In genomic region chr21:43602277-43603229, GRCh38 we compare ENCODE assay signal across 15 cellular contexts. TPM values are rescaled to one million over a fixed set of nuclear protein-coding genes. Genes with fewer than 3 reads are reported as not detected.
DNase-seq lines count a peak whose midpoint lies in the region; ATAC-seq and TF ChIP-seq lines count a peak whose summit lies in the region.
"Had no signal": no experiment of that assay in that cellular context is flagged by ENCODE, and none has a peak within 500 bp of the region (broad histone marks: within the 10 kb centered on the region; RNA-seq: fewer than 3 reads in every experiment).

No MANE protein-coding gene starts in this region.

- no peak overlapping the region for H3K9ac ChIP-seq in DND-41 (ENCODE audit: low read depth, low read length)
- no peak overlapping the region for H3K9ac ChIP-seq in endodermal cell (ENCODE audit: extremely low read depth, low read length, poor library complexity, severe bottlenecking)
- H3K9ac ChIP-seq in trophoblast cell (ENCODE audit: low read length) = no peak overlapping the region
- H3K9ac ChIP-seq: neural progenitor cell had no signal

- H3K9me3 ChIP-seq in DND-41 (ENCODE audit: insufficient read depth, low read length, severe bottlenecking) = no peaks in the 10 kb centered on the region
- no peaks in the 10 kb centered on the region for H3K9me3 ChIP-seq in KOPT-K1 (ENCODE audit: insufficient read depth, low read length, poor library complexity, severe bottlenecking)
- no peaks in the 10 kb centered on the region for H3K9me3 ChIP-seq in endodermal cell (ENCODE audit: control insufficient read depth, low read length)
- peaks cover 13% of the 10 kb centered on the region for H3K9me3 ChIP-seq in trophoblast cell (ENCODE audit: insufficient read depth, low read depth, low read length)
- H3K9me3 ChIP-seq in spleen = no peaks in the 10 kb centered on the region
- H3K9me3 ChIP-seq: BLaER1 treated with 17β-estradiol and CSF1 and Interleukin-3, amounts not matched to agents 10 nM and 100 nM; sigmoid colon had no signal

- no peaks in the 10 kb centered on the region for H3K36me3 ChIP-seq in DND-41 (ENCODE audit: insufficient read depth, low read length)
- H3K36me3 ChIP-seq in KOPT-K1 (ENCODE audit: insufficient read depth, low read length) = no peaks in the 10 kb centered on the region
- no peaks in the 10 kb centered on the region for H3K36me3 ChIP-seq in endodermal cell (ENCODE audit: control insufficient read depth, insufficient read depth, low read length)
- H3K36me3 ChIP-seq in trophoblast cell (ENCODE audit: control insufficient read depth in 1 of 2, insufficient read depth in 2 of 2, low read length in 2 of 2) = no peaks in the 10 kb centered on the region
- H3K36me3 ChIP-seq in spleen = no peaks in the 10 kb centered on the region
- H3K36me3 ChIP-seq: BLaER1 treated with 17β-estradiol and CSF1 and Interleukin-3, amounts not matched to agents 10 nM and 100 nM; neural progenitor cell; sigmoid colon had no signal

- 90 to 93% methylated on average over 10 to 13 of the region's 13 CpGs for WGBS in endodermal cell (ENCODE audit: insufficient coverage in 1 of 2, insufficient read length in 1 of 2), 2 experiments
- WGBS in trophoblast cell (ENCODE audit: extremely low coverage, insufficient coverage, insufficient read length) = no CpG with 5 or more reads among the region's 13 CpGs
- WGBS in spleen, 5 donors = 66 to 73% (median 69%) methylated on average over 13 of the region's 13 CpGs

- H4K20me1 ChIP-seq in DND-41 (ENCODE audit: insufficient read depth, low read length) = no peaks in the 10 kb centered on the region

- H3K14ac ChIP-seq in trophoblast cell (ENCODE audit: low read length) = peak overlapping the region; percentile 78

- peak overlapping the region; percentile 27 for H3K27ac Mint-ChIP-seq in endodermal cell
- H3K27ac Mint-ChIP-seq: activated CD8-positive, alpha-beta memory T cell treated with anti-CD3 and anti-CD28 coated beads, Interleukin-2, amount 10 ng/mL, durations not matched to agents 7 days and 5 days; neural progenitor cell; stimulated activated naive B cell treated with anti-CD40 and anti-IgM and Interleukin-4, amounts not matched to agents 10 μg/mL and 1 μg/mL and 100 μg/mL, for 72 hours had no signal

- ATAC-seq in DND-41 (ENCODE audit: insufficient read depth, low read depth) = 0 out of 3 replicates have a peak, but pooled peaks have one; percentile 33
- ATAC-seq in GM21576 (IDR thresholded peaks at IDR 0.05; ENCODE audit: unreplicated experiment) = no peak
- no peak for ATAC-seq in HG03139 (IDR thresholded peaks at IDR 0.05; ENCODE audit: unreplicated experiment)
- ATAC-seq: stimulated activated naive B cell treated with anti-CD40 and anti-IgM and Interleukin-4, amounts not matched to agents 10 μg/mL and 1 μg/mL and 100 μg/mL, for 72 hours had no signal

- H2AK5ac ChIP-seq in trophoblast cell (ENCODE audit: low read length) = peak overlapping the region; percentile 55

- H3K27me3 ChIP-seq in DND-41 (ENCODE audit: insufficient read depth, low read length, poor library complexity) (no peaks in the 10 kb centered on the region), endodermal cell (ENCODE audit: control insufficient read depth, insufficient read depth, low read length, poor library complexity, severe bottlenecking) (no peaks in the 10 kb centered on the region), trophoblast cell (ENCODE audit: insufficient read depth, low read length) (no peaks in the 10 kb centered on the region), spleen (replicated peaks in 1 of 7) (no peaks in the 10 kb centered on the region)
- H3K27me3 ChIP-seq: neural progenitor cell, sigmoid colon had no signal

- H3K27me3 Mint-ChIP-seq in endodermal cell (ENCODE audit: insufficient read depth) = no peaks in the 10 kb centered on the region
- H3K27me3 Mint-ChIP-seq: stimulated activated naive B cell treated with anti-CD40 and anti-IgM and Interleukin-4, amounts not matched to agents 10 μg/mL and 1 μg/mL and 100 μg/mL, for 72 hours had no signal

- H2AFZ ChIP-seq in DND-41 (ENCODE audit: low read depth, low read length) = no peak overlapping the region; the same call in 1 of the 2 replicates
- H2AFZ ChIP-seq in trophoblast cell (ENCODE audit: insufficient read depth, low read length, poor library complexity) = no peak overlapping the region
- H2AFZ ChIP-seq: neural progenitor cell had no signal

- no peaks in the 10 kb centered on the region for H3K79me2 ChIP-seq in DND-41 (ENCODE audit: insufficient read depth, low read length)
- H3K79me2 ChIP-seq in trophoblast cell (ENCODE audit: control insufficient read depth, insufficient read depth, low read length, poor library complexity) = peaks cover 2% of the 10 kb centered on the region

- TF ChIP-seq POLR2A in spleen (IDR thresholded peaks at IDR 0.05) = no peak

- H3K27ac ChIP-seq in DND-41 (ENCODE audit: low read length) (no peak overlapping the region), KOPT-K1 (ENCODE audit: low read depth, low read length, poor library complexity, severe bottlenecking) (peak overlapping the region; percentile 42), endodermal cell (ENCODE audit: low read depth, low read length) (no peak overlapping the region), trophoblast cell (ENCODE audit: low read depth, low read length) (peak overlapping the region; percentile 28), spleen (no peak overlapping the region)
- H3K27ac ChIP-seq: neural progenitor cell, SK-N-MC had no signal

- no peak for TF ChIP-seq CTCF in DND-41 (IDR thresholded peaks at IDR 0.05; ENCODE audit: borderline replicate concordance, extremely low read depth, low read length, poor library complexity, severe bottlenecking)
- TF ChIP-seq CTCF in endodermal cell (conservative IDR thresholded peaks at IDR 0.05) = no peak
- TF ChIP-seq CTCF in spleen (IDR thresholded peaks at IDR 0.05 in 8 of 11, conservative IDR thresholded peaks at IDR 0.05 in 3 of 11) = no peak

- H3K4me3 Mint-ChIP-seq in endodermal cell = no peak overlapping the region
- H3K4me3 Mint-ChIP-seq: activated CD8-positive, alpha-beta memory T cell treated with anti-CD3 and anti-CD28 coated beads, Interleukin-2, amount 10 ng/mL, durations not matched to agents 7 days and 5 days; neural progenitor cell; stimulated activated naive B cell treated with anti-CD40 and anti-IgM and Interleukin-4, amounts not matched to agents 10 μg/mL and 1 μg/mL and 100 μg/mL, for 72 hours had no signal

- no peak overlapping the region for H3K4ac ChIP-seq in trophoblast cell (ENCODE audit: low read depth, low read length)

- H3K9me3 Mint-ChIP-seq in endodermal cell = no peaks in the 10 kb centered on the region
- H3K9me3 Mint-ChIP-seq: neural progenitor cell; stimulated activated naive B cell treated with anti-CD40 and anti-IgM and Interleukin-4, amounts not matched to agents 10 μg/mL and 1 μg/mL and 100 μg/mL, for 72 hours had no signal

- no peaks in the 10 kb centered on the region for H3K4me1 ChIP-seq in DND-41 (ENCODE audit: insufficient read depth, low read length)
- no peaks in the 10 kb centered on the region for H3K4me1 ChIP-seq in endodermal cell (ENCODE audit: control insufficient read depth, insufficient read depth, low read length)
- H3K4me1 ChIP-seq in trophoblast cell (ENCODE audit: control insufficient read depth in 1 of 2, insufficient read depth in 2 of 2, low read length in 2 of 2) = peaks cover 21 to 28% of the 10 kb centered on the region in 2 experiments
- H3K4me1 ChIP-seq in spleen = peaks cover 0 to 9% (median 5%) of the 10 kb centered on the region in 6 donors
- H3K4me1 ChIP-seq: neural progenitor cell had no signal

- H3K79me1 ChIP-seq in trophoblast cell (ENCODE audit: low read length) = peaks cover 35% of the 10 kb centered on the region

- H3K4me1 Mint-ChIP-seq in endodermal cell = no peaks in the 10 kb centered on the region

- no peak overlapping the region for H4K12ac ChIP-seq in trophoblast cell (ENCODE audit: low read depth, low read length)

- H4K8ac ChIP-seq in trophoblast cell (ENCODE audit: low read depth, low read length) = peak overlapping the region; percentile 24

- no peak overlapping the region for H2BK5ac ChIP-seq in trophoblast cell (ENCODE audit: low read depth, low read length, poor library complexity)

- H3K4me2 ChIP-seq in DND-41 (ENCODE audit: insufficient read depth, low read length) (no peak overlapping the region), trophoblast cell (ENCODE audit: low read length) (no peak overlapping the region)
- H3K4me2 ChIP-seq: neural progenitor cell had no signal

- H2BK120ac ChIP-seq in trophoblast cell (ENCODE audit: insufficient read depth, low read length, poor library complexity) = peak overlapping the region; percentile 65

- peak overlapping the region; percentile 75 for H4K91ac ChIP-seq in trophoblast cell (ENCODE audit: low read depth, low read length)

- no peak for DNase-seq in DND-41
- no peak for DNase-seq in endodermal cell
- DNase-seq in trophoblast cell = no peak
- no peak for DNase-seq in spleen
- DNase-seq: activated CD8-positive, alpha-beta memory T cell treated with anti-CD3 and anti-CD28 coated beads, Interleukin-2, amount 10 ng/mL, durations not matched to agents 7 days and 5 days; activated gamma-delta T cell treated with Interleukin-2 at 50 U/mL for 16 hours; effector CD8-positive, alpha-beta T cell; sigmoid colon; stimulated activated naive B cell treated with anti-CD40 and anti-IgM and Interleukin-4, amounts not matched to agents 10 μg/mL and 1 μg/mL and 100 μg/mL, for 72 hours had no signal

- no peak overlapping the region for H3K23ac ChIP-seq in trophoblast cell (ENCODE audit: low read length)

- H3K18ac ChIP-seq in trophoblast cell (ENCODE audit: low read length) = peak overlapping the region; percentile 10

- no peaks in the 10 kb centered on the region for H3K36me3 Mint-ChIP-seq in endodermal cell (ENCODE audit: low read depth)
- H3K36me3 Mint-ChIP-seq: activated CD8-positive, alpha-beta memory T cell treated with anti-CD3 and anti-CD28 coated beads, Interleukin-2, amount 10 ng/mL, durations not matched to agents 7 days and 5 days; neural progenitor cell; stimulated activated naive B cell treated with anti-CD40 and anti-IgM and Interleukin-4, amounts not matched to agents 10 μg/mL and 1 μg/mL and 100 μg/mL, for 72 hours had no signal

- H2BK12ac ChIP-seq in trophoblast cell (ENCODE audit: low read length) = peak overlapping the region; percentile 88

- H3K4me3 ChIP-seq in DND-41 (ENCODE audit: low read depth in 1 of 2, low read length in 2 of 2) (no peak overlapping the region), endodermal cell (ENCODE audit: low read length) (no peak overlapping the region), trophoblast cell (ENCODE audit: low read depth, low read length) (no peak overlapping the region), spleen (no peak overlapping the region)
- H3K4me3 ChIP-seq: BLaER1 treated with 17β-estradiol and CSF1 and Interleukin-3, amounts not matched to agents 10 nM and 100 nM; neural progenitor cell; sigmoid colon; SK-N-MC had no signal

- intact Hi-C loops in spleen (cut with DNase I; ENCODE audit: low total_unique reads) = no loop called here

RNA-seq across cellular contexts. Expression of gene HSF2BP, which starts 56.7 kb away (rescaled TPM):
- total RNA-seq in endodermal cell = 1 to 10 TPM; 1.7 to 1.9 TPM
- 0.96 TPM for polyA plus RNA-seq in endodermal cell (2013, experiment 1 of 2)
- polyA plus RNA-seq in endodermal cell (2013, experiment 2 of 2) = 0.87 TPM
- 1.7 and 1.8 TPM in 2 replicates for polyA plus RNA-seq in trophoblast cell (2013)
- 1 to 10 TPM in 2 of 7 donors, under 1 TPM in 3, not detected in 2; 0.19 to 1.9 (median 0.58) TPM for total RNA-seq in spleen
- polyA plus RNA-seq in spleen = under 1 TPM; 0.13 to 0.35 (median 0.19) TPM

RNA-seq across cellular contexts. Expression of gene RRP1B, which starts 56.8 kb away (rescaled TPM):
- total RNA-seq in endodermal cell (10 to 100 TPM; 44.1 to 46.0 TPM), spleen (10 to 100 TPM; 25.3 to 28.9 (median 25.7) TPM)
- polyA plus RNA-seq in endodermal cell (2013, experiment 1 of 2) = 33.6 TPM
- polyA plus RNA-seq in endodermal cell (2013, experiment 2 of 2) = 32.3 TPM
- 14.3 and 14.8 TPM in 2 replicates for polyA plus RNA-seq in trophoblast cell (2013)
- 10 to 100 TPM in 2 of 3 donors, 1 to 10 TPM in 1; 7.9 to 11.6 (median 10.1) TPM for polyA plus RNA-seq in spleen

Comparison
In these comparisons a context has a peak if more than half of its experiments do, and no peak if none do; other contexts are left out.
1. H3K27ac ChIP-seq: peak in KOPT-K1 (single experiment) and trophoblast cell (single experiment); none in DND-41 (single experiment), endodermal cell (single experiment) and spleen (0 of 8).